ENCODE assay signal across 10 cellular contexts in the genomic region with DNA sequence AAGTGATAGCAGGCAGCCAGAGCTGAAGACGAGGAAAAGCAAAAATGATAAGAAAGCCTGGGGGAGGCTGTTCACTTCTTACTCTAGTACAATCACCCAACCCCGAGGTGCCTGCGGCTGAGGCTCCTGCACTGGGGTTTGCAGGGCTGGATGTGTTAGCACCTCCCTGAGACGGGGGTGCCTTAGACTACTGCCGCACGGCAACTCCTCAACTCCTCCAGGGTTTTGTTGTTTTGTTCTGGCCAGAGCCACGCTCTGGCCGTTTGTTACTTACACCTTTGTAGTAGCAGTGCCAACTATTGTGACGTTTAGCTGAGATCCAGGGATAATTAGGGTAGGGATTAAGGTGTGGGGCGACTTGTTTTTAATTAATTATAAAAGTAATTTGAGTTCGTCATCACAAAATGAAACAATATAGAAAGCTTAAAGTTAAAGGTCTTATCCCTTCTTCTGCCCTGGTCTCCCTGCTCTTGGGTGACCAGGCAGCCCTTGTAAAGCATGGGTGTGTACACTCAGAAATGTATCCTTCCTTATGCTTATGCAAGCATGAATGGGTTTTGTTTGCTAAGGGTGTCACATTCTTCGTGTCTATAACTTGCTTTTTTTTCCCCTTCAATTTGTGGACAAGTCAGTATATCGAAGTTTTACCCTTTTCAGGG. TPM values are rescaled to one million over a fixed set of nuclear protein-coding genes. Genes with fewer than 3 reads are reported as not detected.
DNase-seq lines count a peak whose midpoint lies in the region; ATAC-seq and TF ChIP-seq lines count a peak whose summit lies in the region.
"Had no signal": no experiment of that assay in that cellular context is flagged by ENCODE, and none has a peak within 500 bp of the region (broad histone marks: within the 10 kb centered on the region; RNA-seq: fewer than 3 reads in every experiment).

No MANE protein-coding gene starts in this region.

- no peaks in the 10 kb centered on the region for H3K27me3 ChIP-seq in gastroesophageal sphincter
- H3K27me3 ChIP-seq: ovary, tibial artery had no signal

- peak overlapping the region in 3 of 4 donors; percentile 15 to 77 (median 24) for H3K27ac ChIP-seq in gastroesophageal sphincter
- no peak overlapping the region for H3K27ac ChIP-seq in coronary artery
- H3K27ac ChIP-seq: ovary, tibial artery had no signal

- no peaks in the 10 kb centered on the region for H3K36me3 ChIP-seq in gastroesophageal sphincter
- H3K36me3 ChIP-seq: ovary, tibial artery had no signal

- H3K9me3 ChIP-seq in gastroesophageal sphincter: no peaks in the 10 kb centered on the region
- H3K9me3 ChIP-seq: ovary, tibial artery had no signal

- H3K4me3 ChIP-seq in gastroesophageal sphincter (no peak overlapping the region), coronary artery (no peak overlapping the region)
- H3K4me3 ChIP-seq: ovary, tibial artery had no signal

- no peak for TF ChIP-seq POLR2A in gastroesophageal sphincter (IDR thresholded peaks at IDR 0.05)

- peak in 69 of 76 experiments; percentile 19 to 79 (median 54) for DNase-seq in HUDEP-2 (lab: John Stamatoyannopoulos, UW; ENCODE audit: unreplicated experiment in 76 of 76)
- DNase-seq in activated CD4-positive, alpha-beta T cell treated with anti-CD3 and anti-CD28 coated beads, Interleukin-2, amount 50 U/mL, for 48 hours: peak; percentile 19 to 25
- peak; percentile 9 for DNase-seq in stimulated activated naive CD4-positive, alpha-beta T cell treated with Interleukin-2 at 50 U/mL for 16 hours (lab: John Stamatoyannopoulos, UW)
- no peak for DNase-seq in coronary artery (ENCODE audit: low spot score)
- DNase-seq: ovary, tibial artery had no signal

- WGBS in gastroesophageal sphincter (ENCODE audit: low coverage in 1 of 2), 2 donors: 63 to 75% methylated on average over 8 to 12 of the region's 13 CpGs

- TF ChIP-seq CTCF in gastroesophageal sphincter (IDR thresholded peaks at IDR 0.05) (no peak), coronary artery (IDR thresholded peaks at IDR 0.05) (no peak)

- peaks cover 0 to 64% (median 14%) of the 10 kb centered on the region in 3 donors for H3K4me1 ChIP-seq in gastroesophageal sphincter

- no peak for TF ChIP-seq EP300 in gastroesophageal sphincter (IDR thresholded peaks at IDR 0.05)

- ATAC-seq in gastroesophageal sphincter (no peak), HG03342 (IDR thresholded peaks at IDR 0.05; ENCODE audit: unreplicated experiment) (no peak), GM21381 (IDR thresholded peaks at IDR 0.05; ENCODE audit: unreplicated experiment) (no peak), HG02759 (IDR thresholded peaks at IDR 0.05; ENCODE audit: unreplicated experiment) (no peak)

RNA-seq across cellular contexts. Expression of gene LDHD, which starts 51.3 kb away (rescaled TPM):
- 10 to 100 TPM in 2 of 4 donors, 1 to 10 TPM in 2; 5.1 to 12.8 (median 8.6) TPM for total RNA-seq in gastroesophageal sphincter

Comparison
In these comparisons a context has a peak if more than half of its experiments do, and no peak if none do; other contexts are left out.
1. H3K27ac ChIP-seq: peak in gastroesophageal sphincter (3 of 4); none in coronary artery (0 of 2).